In the genomic region with DNA sequence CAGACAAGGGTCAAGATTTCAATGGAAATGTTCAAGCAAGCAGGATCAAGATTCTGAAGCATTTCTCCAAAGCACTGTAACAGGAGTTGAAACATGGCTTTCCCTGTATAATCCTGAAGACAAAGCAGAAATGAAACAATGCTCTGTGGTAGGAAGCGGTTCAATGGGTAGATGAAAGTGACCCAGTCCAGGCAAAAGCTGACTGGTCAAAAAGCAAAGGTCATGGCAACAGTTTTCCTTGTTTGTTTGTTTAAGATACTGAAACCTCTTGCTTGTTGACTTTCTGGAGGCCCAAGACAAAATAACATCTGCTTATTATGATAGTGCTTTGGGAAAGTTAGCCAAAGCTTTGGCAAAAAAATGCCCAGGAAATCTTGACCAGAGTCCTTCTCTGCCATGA, we compare ENCODE assay signal across 18 cellular contexts.
DNase-seq lines count a peak whose midpoint lies in the region; TF ChIP-seq lines count a peak whose summit lies in the region.
"Had no signal": no experiment of that assay in that cellular context is flagged by ENCODE, and none has a peak within 500 bp of the region (broad histone marks: within the 10 kb centered on the region; RNA-seq: fewer than 3 reads in every experiment).

No MANE protein-coding gene starts in this region.

- H3K4me3 ChIP-seq in liver (ENCODE audit: low read depth in 1 of 3, low read length in 3 of 3) (no peak overlapping the region), neuron (ENCODE audit: low read length) (no peak overlapping the region)
- H3K4me3 ChIP-seq: A549 had no signal

- peaks cover 0 to 6% (median 0%) of the 10 kb centered on the region in 4 donors for H3K4me1 ChIP-seq in liver (ENCODE audit: control insufficient read depth in 4 of 4, insufficient read depth in 4 of 4, low read length in 3 of 4)
- H3K4me1 ChIP-seq in neuron (ENCODE audit: insufficient read depth, low read length), result peaks cover 7% of the 10 kb centered on the region
- H3K4me1 ChIP-seq: A549, Caco-2 had no signal

- H3K4me1 Mint-ChIP-seq in immature natural killer cell, result no peaks in the 10 kb centered on the region

- no peak for TF ChIP-seq RAD21 in liver (IDR thresholded peaks at IDR 0.05)

- H2AFZ ChIP-seq in neuron (ENCODE audit: low read depth, low read length), result peak overlapping the region; percentile 60

- H3K9ac ChIP-seq in liver (ENCODE audit: low read depth in 1 of 2, low read length in 2 of 2), result no peak overlapping the region

- H3K9me3 Mint-ChIP-seq in immature natural killer cell, result peaks cover 23 to 61% (median 29%) of the 10 kb centered on the region in 6 donors

- no peak for TF ChIP-seq CTCF in liver (IDR thresholded peaks at IDR 0.05; ENCODE audit: low read depth, low read length, missing input control)

- no peaks in the 10 kb centered on the region for H3K27me3 ChIP-seq in liver (ENCODE audit: control insufficient read depth in 4 of 4, insufficient read depth in 4 of 4, low read length in 3 of 4)
- no peaks in the 10 kb centered on the region for H3K27me3 ChIP-seq in neuron (ENCODE audit: insufficient read depth, low read length)

- no peaks in the 10 kb centered on the region for H3K36me3 Mint-ChIP-seq in immature natural killer cell

- 33% methylated on average over 1 of the region's 1 CpG for WGBS in liver

- H3K4me3 Mint-ChIP-seq in immature natural killer cell, result no peak overlapping the region
- H3K4me3 Mint-ChIP-seq: CD4-positive, alpha-beta T cell; HFFc6 had no signal

- no peak overlapping the region for H3K27ac Mint-ChIP-seq in immature natural killer cell
- H3K27ac Mint-ChIP-seq: CD4-positive, alpha-beta T cell; HFFc6 had no signal

- no peaks in the 10 kb centered on the region for H3K27me3 Mint-ChIP-seq in immature natural killer cell (ENCODE audit: low read depth in 3 of 3)
- H3K27me3 Mint-ChIP-seq: CD4-positive, alpha-beta T cell had no signal

- H3K36me3 ChIP-seq in liver (ENCODE audit: control insufficient read depth in 4 of 4, insufficient read depth in 3 of 4, low read depth in 1 of 4, low read length in 3 of 4) (no peaks in the 10 kb centered on the region), neuron (ENCODE audit: insufficient read depth, low read length) (no peaks in the 10 kb centered on the region)

- H3K27ac ChIP-seq in liver (ENCODE audit: low read depth in 1 of 2, low read length in 2 of 2) (no peak overlapping the region), caudate nucleus (ENCODE audit: low read depth, low read length) (no peak overlapping the region)
- H3K27ac ChIP-seq: 22Rv1, A549, C4-2B had no signal

- DNase-seq in DMS53 (lab: John Stamatoyannopoulos, UW) (peak; percentile 27), DMS53 treated with DMSO at 0.1 percent for 48 hours (lab: John Stamatoyannopoulos, UW; ENCODE audit: unreplicated experiment) (no peak), immature natural killer cell (no peak), caudate nucleus (lab: John Stamatoyannopoulos, UW) (no peak), cerebellar nuclear complex (lab: John Stamatoyannopoulos, UW) (no peak)
- DNase-seq: AML-193; Caco-2; CD4-positive, alpha-beta T cell; DMS79 treated with DMSO at 0.1 percent for 48 hours; GF-D8; GOT3; H7; HFFc6 had no signal

- H3K9me3 ChIP-seq in liver (ENCODE audit: control insufficient read depth in 4 of 4, low read length in 3 of 4) (no peaks in the 10 kb centered on the region), neuron (ENCODE audit: low read length) (no peaks in the 10 kb centered on the region)
- H3K9me3 ChIP-seq: A549, Caco-2 had no signal

TF ChIP-seq in liver, 16 proteins besides CTCF, POLR2A, EP300 and RAD21:
- peak; percentile 45 to 65 for TF ChIP-seq HNF4A (conservative IDR thresholded peaks at IDR 0.05)
- no peak for TF ChIP-seq NR2F2 (IDR thresholded peaks at IDR 0.05)
